8 cellular contexts compared by ENCODE assay signal in the genomic region with DNA sequence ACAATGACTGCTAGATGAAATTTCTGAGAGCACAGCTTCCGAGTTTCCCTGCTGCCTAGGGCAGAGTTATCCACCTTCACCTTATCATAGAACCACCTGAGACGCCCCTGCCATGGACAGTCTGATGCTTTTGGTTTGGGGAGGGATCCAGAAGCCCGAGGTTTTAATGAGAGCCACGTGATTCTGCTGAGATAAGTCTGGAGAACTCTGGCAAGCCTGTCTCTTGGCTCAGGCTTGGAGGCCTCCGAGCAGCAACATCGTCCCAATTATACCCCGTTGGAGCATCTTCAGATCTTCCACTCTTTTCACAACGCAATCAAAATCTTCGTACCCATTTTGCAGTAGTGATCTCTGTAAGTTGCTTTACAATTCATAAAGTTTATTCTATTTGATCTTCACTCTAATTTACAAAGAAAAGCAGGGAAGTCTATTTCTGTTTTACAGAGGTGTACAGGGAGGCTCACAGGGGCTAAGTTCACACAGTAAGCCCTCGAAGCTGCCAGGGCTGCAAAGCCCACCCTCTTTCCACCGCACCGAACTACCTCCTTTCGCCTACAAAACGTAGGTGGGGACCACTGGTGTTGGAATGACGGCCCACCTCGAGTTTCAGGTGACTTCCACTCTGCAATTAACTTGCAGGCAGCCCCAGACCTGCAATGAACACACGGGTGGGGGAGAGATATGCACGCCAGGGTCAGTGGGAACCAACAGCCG. TPM values are rescaled to one million over a fixed set of nuclear protein-coding genes. Genes with fewer than 3 reads are reported as not detected.
DNase-seq lines count a peak whose midpoint lies in the region; ATAC-seq, FAIRE-seq and TF ChIP-seq lines count a peak whose summit lies in the region.

No MANE protein-coding gene starts in this region.

- H3K4me1 Mint-ChIP-seq in endothelial cell (ENCODE audit: unreplicated experiment): peaks cover 13% of the 10 kb centered on the region
- H3K4me1 Mint-ChIP-seq in nephron: peaks cover 22% of the 10 kb centered on the region

- ATAC-seq in HG02763 (IDR thresholded peaks at IDR 0.05; ENCODE audit: unreplicated experiment): no peak
- ATAC-seq in HG02885 (IDR thresholded peaks at IDR 0.05; ENCODE audit: poor library complexity, unreplicated experiment): no peak

- H3K9me3 ChIP-seq in NT2/D1 (ENCODE audit: insufficient read depth, low read length): no peaks in the 10 kb centered on the region; the same call in 1 of the 2 replicates

- no peaks in the 10 kb centered on the region for H3K36me3 Mint-ChIP-seq in endothelial cell (ENCODE audit: low read depth, unreplicated experiment)
- no peaks in the 10 kb centered on the region for H3K36me3 Mint-ChIP-seq in nephron (ENCODE audit: low read depth)

- H3K9ac ChIP-seq in NT2/D1 (ENCODE audit: insufficient read length, low read depth): peak overlapping the region; percentile 86

- DNase-seq in NT2/D1 (ENCODE audit: low read depth, low spot score) (no peak), endothelial cell (ENCODE audit: low spot score) (no peak), D721Med (ENCODE audit: insufficient read length, low spot score) (no peak)
- no peak for DNase-seq in stimulated activated CD4-positive, alpha-beta T cell treated with anti-CD3 and anti-CD28 coated beads, Interleukin-4, amount 100 ng/mL, for 1 hour

- FAIRE-seq in D721Med (lab: Jason Lieb, UNC): no peak

- H3K27me3 Mint-ChIP-seq in endothelial cell (ENCODE audit: unreplicated experiment) (peaks cover 11% of the 10 kb centered on the region), nephron (ENCODE audit: low read depth) (no peaks in the 10 kb centered on the region)

- H3K27me3 ChIP-seq in NT2/D1 (ENCODE audit: insufficient read depth, insufficient read length): peaks cover 53% of the 10 kb centered on the region

- H3K4me1 ChIP-seq in NT2/D1 (ENCODE audit: insufficient read depth, insufficient read length): no peaks in the 10 kb centered on the region

- TF ChIP-seq CTCF in GM12875 (IDR thresholded peaks at IDR 0.05; ENCODE audit: borderline replicate concordance, insufficient read depth, low read depth, low read length) (no peak), endothelial cell (IDR thresholded peaks at IDR 0.05; ENCODE audit: unreplicated experiment) (no peak), nephron (IDR thresholded peaks at IDR 0.05; ENCODE audit: unreplicated experiment in 3 of 3) (no peak), D721Med (IDR thresholded peaks at IDR 0.05; ENCODE audit: insufficient read depth, missing control alignments) (no peak)

- peak overlapping the region; percentile 73 for H3K4me3 ChIP-seq in GM12875 (ENCODE audit: low read depth, low read length)
- peak overlapping the region; percentile 73 for H3K4me3 ChIP-seq in NT2/D1 (ENCODE audit: insufficient read length, low read depth)

- H3K9me3 Mint-ChIP-seq in endothelial cell (ENCODE audit: unreplicated experiment) (no peaks in the 10 kb centered on the region), nephron (peaks cover 14% of the 10 kb centered on the region)

- no peaks in the 10 kb centered on the region for H3K36me3 ChIP-seq in NT2/D1 (ENCODE audit: insufficient read depth, insufficient read length, low read length)

- H3K27ac Mint-ChIP-seq in endothelial cell (ENCODE audit: unreplicated experiment) (peak overlapping the region; percentile 81), nephron (peak overlapping the region; percentile 96 to 98 (median 97))

- H3K4me3 Mint-ChIP-seq in endothelial cell (ENCODE audit: unreplicated experiment) (peak overlapping the region; percentile 89), nephron (peak overlapping the region; percentile 90 to 95 (median 91))

RNA-seq across cellular contexts. Expression of gene HHAT, which starts 0.5 kb away (rescaled TPM):
- total RNA-seq in endothelial cell (ENCODE audit: unreplicated experiment): 6.0 TPM
